In genomic region chr6:106908386-106908840, GRCh38 we compare ENCODE assay signal across 14 cellular contexts.
DNase-seq lines count a peak whose midpoint lies in the region; ATAC-seq and TF ChIP-seq lines count a peak whose summit lies in the region.
"Had no signal": no experiment of that assay in that cellular context is flagged by ENCODE, and none has a peak within 500 bp of the region (broad histone marks: within the 10 kb centered on the region; RNA-seq: fewer than 3 reads in every experiment).

No MANE protein-coding gene starts in this region.

- H3K9ac ChIP-seq in smooth muscle cell (ENCODE audit: low read depth) = no peak overlapping the region
- H3K9ac ChIP-seq: KMS-11 had no signal

- no peaks in the 10 kb centered on the region for H3K36me3 ChIP-seq in RWPE2 (ENCODE audit: low read depth)
- H3K36me3 ChIP-seq in smooth muscle cell (ENCODE audit: low read depth) = no peaks in the 10 kb centered on the region
- H3K36me3 ChIP-seq in transverse colon = no peaks in the 10 kb centered on the region
- H3K36me3 ChIP-seq: adrenal gland had no signal

- H3K79me2 ChIP-seq in smooth muscle cell (ENCODE audit: low read depth) = no peaks in the 10 kb centered on the region

- H3K4me2 ChIP-seq in smooth muscle cell = no peak overlapping the region
- H3K4me2 ChIP-seq: KMS-11 had no signal

- H3K27me3 ChIP-seq in RWPE2 (ENCODE audit: insufficient read depth, poor library complexity, severe bottlenecking) = no peaks in the 10 kb centered on the region
- H3K27me3 ChIP-seq in smooth muscle cell (ENCODE audit: low read depth) = no peaks in the 10 kb centered on the region
- no peaks in the 10 kb centered on the region for H3K27me3 ChIP-seq in transverse colon
- H3K27me3 ChIP-seq: adrenal gland had no signal

- 46% methylated on average over 3 of the region's 3 CpGs for WGBS in smooth muscle cell (ENCODE audit: low lambda C conversion rate)
- WGBS in transverse colon (ENCODE audit: low coverage in 1 of 2), 2 donors = 0 to 31% methylated on average over 1 to 3 of the region's 3 CpGs

- no peak for TF ChIP-seq CTCF in GM10248 (IDR thresholded peaks at IDR 0.05; ENCODE audit: control extremely low read depth, extremely low read depth, low read depth, missing control alignments)
- TF ChIP-seq CTCF in RWPE2 (IDR thresholded peaks at IDR 0.05; ENCODE audit: poor library complexity, severe bottlenecking) = no peak
- no peak for TF ChIP-seq CTCF in smooth muscle cell (IDR thresholded peaks at IDR 0.05; ENCODE audit: borderline replicate concordance, insufficient read depth, poor library complexity, severe bottlenecking)
- no peak for TF ChIP-seq CTCF in transverse colon (IDR thresholded peaks at IDR 0.05)

- no peaks in the 10 kb centered on the region for H3F3A ChIP-seq in smooth muscle cell (ENCODE audit: low read depth)

- H4K20me1 ChIP-seq in smooth muscle cell (ENCODE audit: low read depth) = no peaks in the 10 kb centered on the region

- intact Hi-C loops in transverse colon (cut with DNase I; ENCODE audit: low total_unique reads) = no loop called here

- H3K9me3 ChIP-seq in RWPE2 (ENCODE audit: severe bottlenecking) (no peaks in the 10 kb centered on the region), smooth muscle cell (replicated peaks; ENCODE audit: low read depth) (no peaks in the 10 kb centered on the region), transverse colon (no peaks in the 10 kb centered on the region)
- H3K9me3 ChIP-seq: adrenal gland, psoas muscle had no signal

- no peak for TF ChIP-seq POLR2A in transverse colon (IDR thresholded peaks at IDR 0.05)

- DNase-seq in GM10248 (ENCODE audit: extremely low spot score) (peak; percentile 24), RWPE2 (ENCODE audit: low spot score) (no peak), glomerular visceral epithelial cell (ENCODE audit: extremely low spot score) (peak; percentile 32), smooth muscle cell (lab: John Stamatoyannopoulos, UW; ENCODE audit: unreplicated experiment) (no peak), NCI-H187 (lab: John Stamatoyannopoulos, UW) (no peak), transverse colon (no peak)
- DNase-seq: adrenal gland; foreskin fibroblast; naive thymus-derived CD4-positive, alpha-beta T cell; NCI-H2227 treated with DMSO at 0.1 percent for 48 hours; psoas muscle; SHP77 treated with DMSO at 0.1 percent for 48 hours had no signal

- POLR2A ChIA-PET in GM10248 (lab: Yijun Ruan, JAX) = no interaction called here

- H3K4me1 ChIP-seq in RWPE2 (ENCODE audit: insufficient read depth, poor library complexity, severe bottlenecking) (peaks cover 29% of the 10 kb centered on the region), smooth muscle cell (ENCODE audit: low read depth) (no peaks in the 10 kb centered on the region), transverse colon (peaks cover 0 to 44% (median 30%) of the 10 kb centered on the region in 4 donors)
- H3K4me1 ChIP-seq: adrenal gland, psoas muscle had no signal

- H2AFZ ChIP-seq in smooth muscle cell (ENCODE audit: low read depth) = no peak overlapping the region

- no peak for TF ChIP-seq EP300 in transverse colon (IDR thresholded peaks at IDR 0.05; ENCODE audit: low read depth)

- H3K27ac ChIP-seq in RWPE2 (ENCODE audit: poor library complexity, severe bottlenecking) (peak overlapping the region; percentile 32), smooth muscle cell (ENCODE audit: low read depth) (peak overlapping the region; percentile 26), transverse colon (peak overlapping the region in 1 of 4 donors; percentile 4)
- H3K27ac ChIP-seq: adrenal gland, KMS-11, psoas muscle had no signal

- in situ Hi-C loops in transverse colon (cut with MboI; ENCODE audit: low pct_ligation_motif_present in 1 of 4, low pct_unique_long_range_greater_than_20kb in 1 of 4, low sequenced_read_pairs in 3 of 4) = no loop called here

- CTCF ChIA-PET in GM10248 (lab: Yijun Ruan, JAX) = interaction anchor here (2.4 kb wide), 1 partner anchor 12 kb away, joined by 9 read pairs; no protein-coding TSS in a partner anchor

- peak; percentile 62 for ATAC-seq in RWPE2 (ENCODE audit: low read depth)
- no peak for ATAC-seq in HG03354 (IDR thresholded peaks at IDR 0.05; ENCODE audit: poor library complexity, severe bottlenecking, unreplicated experiment)
- ATAC-seq: naive thymus-derived CD4-positive, alpha-beta T cell; psoas muscle had no signal

- H3K4me3 ChIP-seq in RWPE2 (ENCODE audit: severe bottlenecking) (no peak overlapping the region), smooth muscle cell (no peak overlapping the region), transverse colon (no peak overlapping the region)
- H3K4me3 ChIP-seq: adrenal gland, psoas muscle had no signal

Comparison
In these comparisons a context has a peak if more than half of its experiments do, and no peak if none do; other contexts are left out.
1. DNase-seq: peak in GM10248 (single experiment) and glomerular visceral epithelial cell (single experiment); none in RWPE2 (single experiment), smooth muscle cell (single experiment), NCI-H187 (0 of 2) and transverse colon (single experiment).